In genomic region chr1:114156538-114157274, GRCh38 we compare ENCODE assay signal across 1 cellular context.
TF ChIP-seq lines count a peak whose summit lies in the region.

No MANE protein-coding gene starts in this region.

TF ChIP-seq in HEK293, 187 proteins besides CTCF, POLR2A, EP300 and RAD21 (continued from another document):
- TF ChIP-seq ZNF513 (tag by site-specific recombination; IDR thresholded peaks at IDR 0.05) (no peak), SALL2 (tag by site-specific recombination; IDR thresholded peaks at IDR 0.05; ENCODE audit: borderline replicate concordance) (no peak), ZNF114 (tag by site-specific recombination; IDR thresholded peaks at IDR 0.05) (no peak)
